In genomic region chr13:26185720-26186119, GRCh38 we compare ENCODE assay signal across 8 cellular contexts. TPM values are rescaled to one million over a fixed set of nuclear protein-coding genes. Genes with fewer than 3 reads are reported as not detected.
DNase-seq lines count a peak whose midpoint lies in the region; TF ChIP-seq lines count a peak whose summit lies in the region.

No MANE protein-coding gene starts in this region.

- H3K4me1 ChIP-seq in rectal smooth muscle tissue (ENCODE audit: control insufficient read depth, insufficient read depth, low read length), result no peaks in the 10 kb centered on the region

- H3K4me3 ChIP-seq in fibroblast of pulmonary artery (replicated peaks; ENCODE audit: low read depth, low read length), result peak overlapping the region; percentile 70
- H3K4me3 ChIP-seq in rectal smooth muscle tissue (ENCODE audit: low read length), result peak overlapping the region; percentile 93

- H3K27ac ChIP-seq in RWPE1, result peak overlapping the region; percentile 81
- H3K27ac ChIP-seq in rectal smooth muscle tissue (ENCODE audit: low read depth, low read length), result peak overlapping the region; percentile 78

- no peaks in the 10 kb centered on the region for H3K9me3 Mint-ChIP-seq in activated T-cell treated with anti-CD3 and anti-CD28 coated beads, Interleukin-2, amount 50 U/mL, for 24 hours

- no peak overlapping the region for H3K9ac ChIP-seq in rectal smooth muscle tissue (ENCODE audit: low read length)

- H3K27me3 ChIP-seq in rectal smooth muscle tissue (ENCODE audit: control insufficient read depth, insufficient read depth, low read length), result no peaks in the 10 kb centered on the region

- peak overlapping the region; percentile 85 for H3K4me3 Mint-ChIP-seq in activated T-cell treated with anti-CD3 and anti-CD28 coated beads, Interleukin-2, amount 50 U/mL, for 24 hours

- POLR2A ChIA-PET in RWPE1 (lab: Yijun Ruan, JAX; ENCODE audit: low non-redundant PET), result no interaction called here

- H3K36me3 ChIP-seq in rectal smooth muscle tissue (ENCODE audit: control insufficient read depth, insufficient read depth, low read length), result no peaks in the 10 kb centered on the region

- peak overlapping the region; percentile 96 for H3K27ac Mint-ChIP-seq in activated T-cell treated with anti-CD3 and anti-CD28 coated beads, Interleukin-2, amount 50 U/mL, for 24 hours

- H3K27me3 Mint-ChIP-seq in activated T-cell treated with anti-CD3 and anti-CD28 coated beads, Interleukin-2, amount 50 U/mL, for 24 hours, result no peaks in the 10 kb centered on the region

- no peak for DNase-seq in activated T-cell treated with anti-CD3 and anti-CD28 coated beads, Interleukin-2, amount 50 U/mL, for 24 hours
- no peak for DNase-seq in activated T-cell treated with anti-CD3 and anti-CD28 coated beads for 4 hours
- DNase-seq in RWPE1 (ENCODE audit: low spot score), result no peak
- no peak for DNase-seq in fibroblast of pulmonary artery (ENCODE audit: low read depth)
- no peak for DNase-seq in kidney glomerular epithelial cell (lab: John Stamatoyannopoulos, UW)
- no peak for DNase-seq in NCI-H2227 (lab: John Stamatoyannopoulos, UW; ENCODE audit: unreplicated experiment)
- no peak for DNase-seq in G401 (ENCODE audit: low spot score)

- no peaks in the 10 kb centered on the region for H3K36me3 Mint-ChIP-seq in activated T-cell treated with anti-CD3 and anti-CD28 coated beads, Interleukin-2, amount 50 U/mL, for 24 hours (ENCODE audit: low read depth)

- H3K4me1 Mint-ChIP-seq in activated T-cell treated with anti-CD3 and anti-CD28 coated beads, Interleukin-2, amount 50 U/mL, for 24 hours (ENCODE audit: low read depth), result peaks cover 29% of the 10 kb centered on the region

- CTCF ChIA-PET in RWPE1 (lab: Yijun Ruan, JAX), result interaction anchor here (0.7 to 2.9 kb wide), 10 partner anchors 13 to 517 kb away, joined by 3 to 23 read pairs (median 6); no protein-coding TSS in a partner anchor

- in situ Hi-C loops in G401 (cut with HindIII; ENCODE audit: low sequenced_read_pairs), result no loop called here

- TF ChIP-seq CTCF in RWPE1 (conservative IDR thresholded peaks at IDR 0.05; ENCODE audit: low read depth) (no peak), fibroblast of pulmonary artery (IDR thresholded peaks at IDR 0.05; ENCODE audit: low read length, missing control alignments) (no peak)

RNA-seq across cellular contexts. Expression of gene RNF6, which starts 36.4 kb away (rescaled TPM):
- 13.5 and 23.0 TPM in 2 replicates for total RNA-seq in G401 (2014; rRNA removed; shearing (Covaris generic))
